21 cellular contexts compared by ENCODE assay signal in genomic region chr5:74130141-74130897, GRCh38.
A peak's percentile ranks its signal among the peaks of the same experiment; 100 is the strongest.
DNase-seq lines count a peak whose midpoint lies in the region; ATAC-seq and TF ChIP-seq lines count a peak whose summit lies in the region.
"Had no signal": no experiment of that assay in that cellular context is flagged by ENCODE, and none has a peak within 500 bp of the region (broad histone marks: within the 10 kb centered on the region; RNA-seq: fewer than 3 reads in every experiment).

No MANE protein-coding gene starts in this region.

- H3K4me1 ChIP-seq in BE2C: peaks cover 59% of the 10 kb centered on the region
- no peaks in the 10 kb centered on the region for H3K4me1 ChIP-seq in CD8-positive, alpha-beta T cell (ENCODE audit: insufficient read depth, low read length)

- ATAC-seq in HG02798 (IDR thresholded peaks at IDR 0.05; ENCODE audit: poor library complexity, unreplicated experiment): no peak
- no peak for ATAC-seq in natural killer cell treated with Interleukin-12 subunit alpha and Interleukin-12 subunit beta and Interleukin-15 and Interleukin-18, amount 100 ng/mL, for 72 hours
- ATAC-seq in CD8-positive, alpha-beta T cell: no peak
- ATAC-seq: GM23338, heart left ventricle, natural killer cell had no signal

- H3K27ac Mint-ChIP-seq in natural killer cell treated with Interleukin-12 subunit alpha and Interleukin-12 subunit beta and Interleukin-15 and Interleukin-18, amount 100 ng/mL, for 72 hours: no peak overlapping the region
- H3K27ac Mint-ChIP-seq in CD8-positive, alpha-beta T cell: no peak overlapping the region
- H3K27ac Mint-ChIP-seq: activated naive CD8-positive, alpha-beta T cell; CD8-positive, alpha-beta memory T cell; GM23338; natural killer cell; stimulated activated naive CD8-positive, alpha-beta T cell treated with anti-CD3 and anti-CD28 coated beads, Interleukin-15, Interleukin-2, amounts not matched to agents 100 ng/mL and 50 ng/mL, for 24 hours had no signal

- POLR2A ChIA-PET in CD8-positive, alpha-beta T cell (lab: Charles Lee): no interaction called here

- intact Hi-C loops in CD8-positive, alpha-beta T cell (cut with DNase I, micrococcal nuclease): no loop called here

- peak; percentile 58 for DNase-seq in BE2C
- peak in 2 of 3 experiments; percentile 80 to 93 for DNase-seq in NCI-H1417 (lab: John Stamatoyannopoulos, UW)
- DNase-seq in NCI-H2196 treated with DMSO at 0.1 percent for 48 hours (lab: John Stamatoyannopoulos, UW; ENCODE audit: unreplicated experiment): peak; percentile 54
- peak; percentile 79 for DNase-seq in cerebellar cortex (ENCODE audit: low spot score)
- no peak for DNase-seq in natural killer cell treated with Interleukin-12 subunit alpha and Interleukin-12 subunit beta and Interleukin-15 and Interleukin-18, amount 100 ng/mL, for 72 hours (ENCODE audit: low spot score)
- no peak for DNase-seq in UCSD-AML1 (lab: John Stamatoyannopoulos, UW; ENCODE audit: unreplicated experiment)
- no peak for DNase-seq in CD8-positive, alpha-beta T cell
- DNase-seq: activated CD4-positive, alpha-beta T cell treated with anti-CD3 and anti-CD28 coated beads for 48 hours; activated T-cell treated with anti-CD3 and anti-CD28 coated beads, Interleukin-2, amount 50 U/mL, for 1 hour; CD8-positive, alpha-beta memory T cell; GDM1; heart left ventricle; islet precursor cell; KG1; natural killer cell; NCI-H187 treated with DMSO at 0.1 percent for 48 hours; T1000 had no signal

- no peaks in the 10 kb centered on the region for H3K27me3 ChIP-seq in BE2C
- no peaks in the 10 kb centered on the region for H3K27me3 ChIP-seq in CD8-positive, alpha-beta T cell (ENCODE audit: insufficient read depth, low read length)
- H3K27me3 ChIP-seq: heart left ventricle had no signal

- no peaks in the 10 kb centered on the region for H3K9me3 Mint-ChIP-seq in natural killer cell treated with Interleukin-12 subunit alpha and Interleukin-12 subunit beta and Interleukin-15 and Interleukin-18, amount 100 ng/mL, for 72 hours
- no peaks in the 10 kb centered on the region for H3K9me3 Mint-ChIP-seq in CD8-positive, alpha-beta T cell
- H3K9me3 Mint-ChIP-seq: CD8-positive, alpha-beta memory T cell; GM23338; natural killer cell; stimulated activated naive CD8-positive, alpha-beta T cell treated with anti-CD3 and anti-CD28 coated beads, Interleukin-15, Interleukin-2, amounts not matched to agents 100 ng/mL and 50 ng/mL, for 24 hours had no signal

- H3K27me3 Mint-ChIP-seq in natural killer cell treated with Interleukin-12 subunit alpha and Interleukin-12 subunit beta and Interleukin-15 and Interleukin-18, amount 100 ng/mL, for 72 hours: peaks cover 19 to 28% of the 10 kb centered on the region in 2 donors
- peaks cover 5% of the 10 kb centered on the region for H3K27me3 Mint-ChIP-seq in CD8-positive, alpha-beta T cell (ENCODE audit: low read depth)

- no peaks in the 10 kb centered on the region for H3K36me3 ChIP-seq in BE2C
- no peaks in the 10 kb centered on the region for H3K36me3 ChIP-seq in CD8-positive, alpha-beta T cell (ENCODE audit: insufficient read depth, low read length)
- H3K36me3 ChIP-seq: heart left ventricle had no signal

- H3K4me1 Mint-ChIP-seq in natural killer cell treated with Interleukin-12 subunit alpha and Interleukin-12 subunit beta and Interleukin-15 and Interleukin-18, amount 100 ng/mL, for 72 hours (ENCODE audit: low read depth in 2 of 2): no peaks in the 10 kb centered on the region
- H3K4me1 Mint-ChIP-seq in CD8-positive, alpha-beta T cell (ENCODE audit: low read depth): no peaks in the 10 kb centered on the region
- H3K4me1 Mint-ChIP-seq: CD8-positive, alpha-beta memory T cell; natural killer cell had no signal

- no peak overlapping the region for H3K27ac ChIP-seq in CD8-positive, alpha-beta T cell (ENCODE audit: low read depth, low read length)
- H3K27ac ChIP-seq: heart left ventricle had no signal

- no peak overlapping the region for H3K4me3 Mint-ChIP-seq in natural killer cell treated with Interleukin-12 subunit alpha and Interleukin-12 subunit beta and Interleukin-15 and Interleukin-18, amount 100 ng/mL, for 72 hours
- no peak overlapping the region for H3K4me3 Mint-ChIP-seq in CD8-positive, alpha-beta T cell
- H3K4me3 Mint-ChIP-seq: activated naive CD8-positive, alpha-beta T cell; CD8-positive, alpha-beta memory T cell; GM23338; natural killer cell; stimulated activated naive CD8-positive, alpha-beta T cell treated with anti-CD3 and anti-CD28 coated beads, Interleukin-15, Interleukin-2, amounts not matched to agents 100 ng/mL and 50 ng/mL, for 24 hours had no signal

- CTCF ChIA-PET in CD8-positive, alpha-beta T cell (lab: Charles Lee): interaction anchor here (1.5 kb wide), 1 partner anchor 8 kb away, joined by 3 read pairs; no protein-coding TSS in a partner anchor

- H3K36me3 Mint-ChIP-seq in natural killer cell treated with Interleukin-12 subunit alpha and Interleukin-12 subunit beta and Interleukin-15 and Interleukin-18, amount 100 ng/mL, for 72 hours: no peaks in the 10 kb centered on the region
- H3K36me3 Mint-ChIP-seq in CD8-positive, alpha-beta T cell: no peaks in the 10 kb centered on the region
- H3K36me3 Mint-ChIP-seq: activated naive CD8-positive, alpha-beta T cell; CD8-positive, alpha-beta memory T cell; natural killer cell had no signal

- TF ChIP-seq CTCF in BE2C (IDR thresholded peaks at IDR 0.05; ENCODE audit: low read depth, low read length): no peak
- no peak for TF ChIP-seq CTCF in CD8-positive, alpha-beta T cell (IDR thresholded peaks at IDR 0.05)

- H3K9me3 ChIP-seq in BE2C: no peaks in the 10 kb centered on the region
- H3K9me3 ChIP-seq in CD8-positive, alpha-beta T cell (ENCODE audit: low read length): no peaks in the 10 kb centered on the region
- H3K9me3 ChIP-seq: heart left ventricle had no signal

- H3K4me3 ChIP-seq in BE2C (ENCODE audit: low read depth, low read length): peak overlapping the region; percentile 33
- no peak overlapping the region for H3K4me3 ChIP-seq in CD8-positive, alpha-beta T cell (ENCODE audit: low read depth, low read length)
- H3K4me3 ChIP-seq: GM23338, heart left ventricle had no signal

Comparison
In these comparisons a context has a peak if more than half of its experiments do, and no peak if none do; other contexts are left out.
1. DNase-seq: peak in BE2C (single experiment), NCI-H1417 (2 of 3), NCI-H2196 treated with DMSO at 0.1 percent for 48 hours (single experiment) and cerebellar cortex (single experiment); none in natural killer cell treated with Interleukin-12 subunit alpha and Interleukin-12 subunit beta and Interleukin-15 and Interleukin-18, amount 100 ng/mL, for 72 hours (single experiment), UCSD-AML1 (single experiment) and CD8-positive, alpha-beta T cell (0 of 7).